In the genomic region with DNA sequence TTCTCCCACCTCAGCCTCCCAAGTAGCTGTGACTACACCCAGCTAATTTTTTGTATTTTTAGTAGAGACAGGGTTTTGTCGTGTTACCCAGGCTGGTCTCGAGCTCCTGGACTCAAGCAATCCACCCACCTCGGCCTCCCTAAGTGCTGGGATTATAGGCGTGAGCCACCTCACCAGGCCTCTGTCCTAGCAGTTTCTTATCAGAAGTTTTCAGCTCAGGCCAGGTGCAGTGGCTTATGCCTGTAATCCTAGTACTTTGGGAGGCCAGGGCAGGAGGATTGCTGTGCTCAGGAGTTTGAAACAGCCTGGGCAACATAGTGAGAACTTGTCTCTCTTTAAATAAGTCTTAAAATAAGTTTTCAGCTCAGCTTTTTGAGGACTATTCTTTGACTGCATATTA, we compare ENCODE assay signal across 30 cellular contexts.
"Had no signal": no experiment of that assay in that cellular context is flagged by ENCODE, and none has a peak within 500 bp of the region (broad histone marks: within the 10 kb centered on the region; RNA-seq: fewer than 3 reads in every experiment).

No MANE protein-coding gene starts in this region.

- H3K27me3 ChIP-seq: body of pancreas, breast epithelium had no signal

- H3K27ac ChIP-seq: body of pancreas, breast epithelium, PC-9, RWPE1 had no signal

- ATAC-seq: activated CD8-positive, alpha-beta T cell treated with anti-CD3 and anti-CD28 coated beads for 36 hours; activated T-cell treated with anti-CD3 and anti-CD28 coated beads, Interleukin-2, amount 50 U/mL, for 72 hours; body of pancreas; Right ventricle myocardium inferior; SK-N-SH treated with all-trans-retinoic acid at 6 μM for 48 hours; T-cell had no signal

- H3K4me1 ChIP-seq: body of pancreas, breast epithelium had no signal

- H3K4me1 Mint-ChIP-seq: activated naive CD4-positive, alpha-beta T cell treated with anti-CD3 and anti-CD28 coated beads, Interleukin-2, amount 50 U/mL, for 24 hours had no signal

- DNase-seq: activated CD4-positive, alpha-beta T cell treated with anti-CD3 and anti-CD28 coated beads, Interleukin-2, amount 10 ng/mL, durations not matched to agents 24 days and 14 days; activated CD4-positive, alpha-beta T cell treated with anti-CD3 and anti-CD28 coated beads, Interleukin-2, amount 50 U/mL, for 4 hours; activated CD8-positive, alpha-beta T cell treated with anti-CD3 and anti-CD28 coated beads for 36 hours; activated gamma-delta T cell; activated naive CD4-positive, alpha-beta T cell treated with Interleukin-2 at 50 U/mL for 16 hours; activated naive CD8-positive, alpha-beta T cell treated with anti-CD3 and anti-CD28 coated beads, Interleukin-2, amount 10 ng/mL, durations not matched to agents 7 days and 5 days; activated T-cell treated with anti-CD3 and anti-CD28 coated beads, Interleukin-2, amount 50 U/mL, for 1 hour; activated T-cell treated with anti-CD3 and anti-CD28 coated beads, Interleukin-2, amount 50 U/mL, for 72 hours; body of pancreas; NCI-H1092 treated with DMSO at 0.1 percent for 48 hours; NCI-H1417; NCI-H146; NCI-H187; NCI-H2081; NCI-H226; NCI-H446 treated with DMSO at 0.1 percent for 48 hours; NCI-H524; NCI-H69; NK-92 treated with Interleukin-12 subunit alpha and Interleukin-12 subunit beta, amount 100 ng/mL, for 24 hours; PC-9; SIG-M5; T-cell; T-helper 2 cell; T-helper 9 cell had no signal

- H3K4me2 ChIP-seq: PC-9 had no signal

- H3K27ac Mint-ChIP-seq: activated CD4-positive, alpha-beta T cell treated with anti-CD3 and anti-CD28 coated beads, Interleukin-2, amount 10 ng/mL, durations not matched to agents 24 days and 14 days; activated CD8-positive, alpha-beta T cell treated with anti-CD3 and anti-CD28 coated beads for 36 hours; activated naive CD4-positive, alpha-beta T cell treated with anti-CD3 and anti-CD28 coated beads, Interleukin-2, amount 50 U/mL, for 24 hours; activated naive CD8-positive, alpha-beta T cell treated with anti-CD3 and anti-CD28 coated beads, Interleukin-2, amount 10 ng/mL, durations not matched to agents 7 days and 5 days; activated T-helper 2 cell treated with anti-CD3 and anti-CD28 coated beads, Interferon-gamma antibody, Interleukin-2, Interleukin-4, amounts not matched to agents 10 μg/mL and 5 μg/mL and 100 μg/mL, durations not matched to agents 14 hours and 24 hours and 36 hours had no signal

- H3K4me3 Mint-ChIP-seq: activated CD4-positive, alpha-beta T cell treated with anti-CD3 and anti-CD28 coated beads, Interleukin-2, amount 10 ng/mL, durations not matched to agents 24 days and 14 days; activated CD8-positive, alpha-beta T cell treated with anti-CD3 and anti-CD28 coated beads for 36 hours; activated naive CD4-positive, alpha-beta T cell treated with anti-CD3 and anti-CD28 coated beads, Interleukin-2, amount 50 U/mL, for 24 hours; activated naive CD8-positive, alpha-beta T cell treated with anti-CD3 and anti-CD28 coated beads, Interleukin-2, amount 10 ng/mL, durations not matched to agents 7 days and 5 days; activated T-cell treated with anti-CD3 and anti-CD28 coated beads, Interleukin-2, amount 50 U/mL, for 72 hours; T-cell had no signal

- H3K27me3 Mint-ChIP-seq: activated CD4-positive, alpha-beta T cell treated with anti-CD3 and anti-CD28 coated beads, Interleukin-2, amount 10 ng/mL, durations not matched to agents 24 days and 14 days; activated CD8-positive, alpha-beta T cell treated with anti-CD3 and anti-CD28 coated beads for 36 hours; activated naive CD4-positive, alpha-beta T cell treated with anti-CD3 and anti-CD28 coated beads, Interleukin-2, amount 50 U/mL, for 24 hours; activated naive CD8-positive, alpha-beta T cell treated with anti-CD3 and anti-CD28 coated beads, Interleukin-2, amount 10 ng/mL, durations not matched to agents 7 days and 5 days; T-cell had no signal

- H3K9me3 Mint-ChIP-seq: activated CD8-positive, alpha-beta T cell treated with anti-CD3 and anti-CD28 coated beads for 36 hours; activated naive CD4-positive, alpha-beta T cell treated with anti-CD3 and anti-CD28 coated beads, Interleukin-2, amount 50 U/mL, for 24 hours; activated naive CD8-positive, alpha-beta T cell treated with anti-CD3 and anti-CD28 coated beads, Interleukin-2, amount 10 ng/mL, durations not matched to agents 7 days and 5 days; activated T-helper 2 cell treated with anti-CD3 and anti-CD28 coated beads, Interferon-gamma antibody, Interleukin-2, Interleukin-4, amounts not matched to agents 10 μg/mL and 5 μg/mL and 100 μg/mL, durations not matched to agents 14 hours and 24 hours and 36 hours; T-cell had no signal

- H3K4me3 ChIP-seq: body of pancreas, breast epithelium, PC-9 had no signal
